Comparison of ENCODE assay signal across 8 cellular contexts in the genomic region with DNA sequence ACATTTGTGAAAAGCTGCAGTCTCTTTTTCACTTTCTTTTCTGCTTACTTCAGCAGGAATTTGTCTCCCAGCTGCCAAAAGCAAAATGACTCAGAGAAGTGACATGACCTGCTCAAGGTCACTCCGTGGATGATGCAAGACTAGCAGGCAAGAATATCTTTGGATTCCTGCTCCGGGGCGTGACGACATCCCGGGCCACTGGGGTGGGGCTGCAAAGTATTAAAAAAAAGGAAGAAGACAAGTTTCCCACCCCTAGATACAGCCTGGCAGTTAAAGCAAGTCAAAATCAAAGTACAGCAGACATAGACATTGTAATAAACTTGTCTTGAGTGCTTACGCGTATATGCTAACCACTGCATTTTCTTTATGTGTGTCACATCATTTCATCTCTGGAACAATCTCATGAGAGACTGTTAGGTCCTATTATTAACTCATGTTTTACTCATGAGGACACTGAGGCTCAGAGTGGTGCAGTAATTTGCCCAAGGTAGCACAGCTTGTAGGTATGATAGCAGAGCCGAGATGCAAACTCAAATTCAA.
DNase-seq lines count a peak whose midpoint lies in the region; ATAC-seq and TF ChIP-seq lines count a peak whose summit lies in the region.

No MANE protein-coding gene starts in this region.

- H3K4me1 ChIP-seq in esophagus muscularis mucosa = peaks cover 50 to 57% (median 55%) of the 10 kb centered on the region in 4 donors
- H3K4me1 ChIP-seq in ovary (ENCODE audit: insufficient read depth) = peaks cover 24% of the 10 kb centered on the region
- H3K4me1 ChIP-seq in SJCRH30 = no peaks in the 10 kb centered on the region; the same call in 1 of the 2 replicates

- no peaks in the 10 kb centered on the region for H3K9me3 ChIP-seq in esophagus muscularis mucosa
- H3K9me3 ChIP-seq in ovary = no peaks in the 10 kb centered on the region
- no peaks in the 10 kb centered on the region for H3K9me3 ChIP-seq in SJCRH30 (replicated peaks)

- ATAC-seq in HG03280 (IDR thresholded peaks at IDR 0.05; ENCODE audit: unreplicated experiment) = no peak
- no peak for ATAC-seq in HG03175 (IDR thresholded peaks at IDR 0.05; ENCODE audit: unreplicated experiment)

- H3K4me1 Mint-ChIP-seq in activated CD4-positive, alpha-beta T cell treated with anti-CD3 and anti-CD28 coated beads, Interleukin-2, amount 10 ng/mL, durations not matched to agents 24 days and 14 days = peaks cover 57% of the 10 kb centered on the region

- TF ChIP-seq EP300 in esophagus muscularis mucosa (IDR thresholded peaks at IDR 0.05) = no peak
- TF ChIP-seq EP300 in ovary (IDR thresholded peaks at IDR 0.05) = peak; percentile 75

- DNase-seq in activated CD4-positive, alpha-beta T cell treated with anti-CD3 and anti-CD28 coated beads, Interleukin-2, amount 10 ng/mL, durations not matched to agents 24 days and 14 days = peak; percentile 65
- no peak for DNase-seq in activated CD4-positive, alpha-beta T cell treated with anti-CD3 and anti-CD28 coated beads, Interleukin-2, amount 50 U/mL, for 4 hours
- peak; percentile 96 for DNase-seq in SIG-M5 treated with dmso at 0.1 percent for 504 hours (lab: John Stamatoyannopoulos, UW; ENCODE audit: unreplicated experiment)
- DNase-seq in esophagus muscularis mucosa (ENCODE audit: extremely low spot score) = peak; percentile 97
- peak; percentile 91 to 98 (median 94) for DNase-seq in ovary
- no peak for DNase-seq in SJCRH30

- H3K36me3 ChIP-seq in esophagus muscularis mucosa (no peaks in the 10 kb centered on the region), ovary (no peaks in the 10 kb centered on the region), SJCRH30 (no peaks in the 10 kb centered on the region)

- peak overlapping the region; percentile 67 for H3K27ac Mint-ChIP-seq in activated CD4-positive, alpha-beta T cell treated with anti-CD3 and anti-CD28 coated beads, Interleukin-2, amount 10 ng/mL, durations not matched to agents 24 days and 14 days

- no peaks in the 10 kb centered on the region for H3K36me3 Mint-ChIP-seq in activated CD4-positive, alpha-beta T cell treated with anti-CD3 and anti-CD28 coated beads, Interleukin-2, amount 10 ng/mL, durations not matched to agents 24 days and 14 days (ENCODE audit: low read depth)

- intact Hi-C loops in activated CD4-positive, alpha-beta T cell treated with anti-CD3 and anti-CD28 coated beads, Interleukin-2, amount 10 ng/mL, durations not matched to agents 24 days and 14 days (cut with micrococcal nuclease) = no loop called here
- intact Hi-C loops in esophagus muscularis mucosa (cut with DNase I) (no loop called here), ovary (cut with DNase I) (loop anchor here in 2 of 4 donors (10.0 kb wide), 2 partner anchors 55 to 175 kb away; a partner anchor contains a TSS)

- no peaks in the 10 kb centered on the region for H3K27me3 Mint-ChIP-seq in activated CD4-positive, alpha-beta T cell treated with anti-CD3 and anti-CD28 coated beads, Interleukin-2, amount 10 ng/mL, durations not matched to agents 24 days and 14 days

- H3K27me3 ChIP-seq in esophagus muscularis mucosa = no peaks in the 10 kb centered on the region
- H3K27me3 ChIP-seq in ovary = no peaks in the 10 kb centered on the region
- no peaks in the 10 kb centered on the region for H3K27me3 ChIP-seq in SJCRH30

- H3K9me3 Mint-ChIP-seq in activated CD4-positive, alpha-beta T cell treated with anti-CD3 and anti-CD28 coated beads, Interleukin-2, amount 10 ng/mL, durations not matched to agents 24 days and 14 days = no peaks in the 10 kb centered on the region

- peak overlapping the region; percentile 12 for H3K4me3 Mint-ChIP-seq in activated CD4-positive, alpha-beta T cell treated with anti-CD3 and anti-CD28 coated beads, Interleukin-2, amount 10 ng/mL, durations not matched to agents 24 days and 14 days

- 21% methylated on average over 8 of the region's 8 CpGs for WGBS in esophagus muscularis mucosa
- 18 to 19% (median 18%) methylated on average over 8 of the region's 8 CpGs for WGBS in ovary, 3 donors

- TF ChIP-seq POLR2A in esophagus muscularis mucosa (IDR thresholded peaks at IDR 0.05; ENCODE audit: low read depth) (no peak), ovary (IDR thresholded peaks at IDR 0.05) (no peak)

- no peak for TF ChIP-seq CTCF in esophagus muscularis mucosa (IDR thresholded peaks at IDR 0.05)
- TF ChIP-seq CTCF in ovary (IDR thresholded peaks at IDR 0.05) = no peak

- no peak overlapping the region for H3K4me3 ChIP-seq in esophagus muscularis mucosa
- no peak overlapping the region for H3K4me3 ChIP-seq in ovary
- H3K4me3 ChIP-seq in SJCRH30 = no peak overlapping the region

- H3K27ac ChIP-seq in esophagus muscularis mucosa (replicated peaks in 1 of 4) (peak overlapping the region in 3 of 4 donors; percentile 32 to 61 (median 59)), ovary (peak overlapping the region in 1 of 2 donors; percentile 67), SJCRH30 (no peak overlapping the region)

Comparison
In these comparisons a context has a peak if more than half of its experiments do, and no peak if none do; other contexts are left out.
1. DNase-seq: peak in activated CD4-positive, alpha-beta T cell treated with anti-CD3 and anti-CD28 coated beads, Interleukin-2, amount 10 ng/mL, durations not matched to agents 24 days and 14 days (single experiment), SIG-M5 treated with dmso at 0.1 percent for 504 hours (single experiment), esophagus muscularis mucosa (single experiment) and ovary (5 of 5); none in activated CD4-positive, alpha-beta T cell treated with anti-CD3 and anti-CD28 coated beads, Interleukin-2, amount 50 U/mL, for 4 hours (0 of 2) and SJCRH30 (0 of 2).